8 cellular contexts compared by ENCODE assay signal in genomic region chr12:54294152-54294913, GRCh38. TPM values are rescaled to one million over a fixed set of nuclear protein-coding genes. Genes with fewer than 3 reads are reported as not detected.
DNase-seq lines count a peak whose midpoint lies in the region; ATAC-seq and TF ChIP-seq lines count a peak whose summit lies in the region.

No MANE protein-coding gene starts in this region.

- no peak for ATAC-seq in GM18517 (IDR thresholded peaks at IDR 0.05; ENCODE audit: unreplicated experiment)

- H3K9me3 ChIP-seq in MG63 (no peaks in the 10 kb centered on the region), suprapubic skin (no peaks in the 10 kb centered on the region)

- 80% methylated on average over 9 of the region's 9 CpGs for WGBS in suprapubic skin

- TF ChIP-seq POLR2A in suprapubic skin (IDR thresholded peaks at IDR 0.05), result no peak

- TF ChIP-seq EP300 in suprapubic skin (IDR thresholded peaks at IDR 0.05), result no peak

- TF ChIP-seq CTCF in 22Rv1 (IDR thresholded peaks at IDR 0.05), result peak; percentile 98
- peak; percentile 88 for TF ChIP-seq CTCF in GM12872 (IDR thresholded peaks at IDR 0.05; ENCODE audit: insufficient read depth, low read depth, low read length)
- peak; percentile 58 to 64 for TF ChIP-seq CTCF in suprapubic skin (IDR thresholded peaks at IDR 0.05)

- H3K4me3 ChIP-seq in MG63, result no peak overlapping the region
- no peak overlapping the region for H3K4me3 ChIP-seq in suprapubic skin

- H3K36me3 ChIP-seq in MG63, result no peaks in the 10 kb centered on the region
- H3K36me3 ChIP-seq in suprapubic skin, result no peaks in the 10 kb centered on the region

- H3K4me1 ChIP-seq in suprapubic skin, result no peaks in the 10 kb centered on the region

- H3K27ac ChIP-seq in 22Rv1 (no peak overlapping the region), suprapubic skin (no peak overlapping the region)

- peak; percentile 42 for DNase-seq in MG63
- peak; percentile 32 to 37 for DNase-seq in activated CD4-positive, alpha-beta T cell treated with anti-CD3 and anti-CD28 coated beads, Interleukin-2, amount 50 U/mL, for 24 hours (ENCODE audit: low read depth in 1 of 2, low spot score in 1 of 2)
- peak; percentile 25 for DNase-seq in effector CD8-positive, alpha-beta T cell (lab: John Stamatoyannopoulos, UW)
- DNase-seq in midbrain (lab: John Stamatoyannopoulos, UW), result peak; percentile 67
- DNase-seq in suprapubic skin (ENCODE audit: low spot score in 2 of 2), result no peak

- H3K27me3 ChIP-seq in MG63, result no peaks in the 10 kb centered on the region
- H3K27me3 ChIP-seq in suprapubic skin, result peaks cover 1% of the 10 kb centered on the region

RNA-seq across cellular contexts. Expression of gene NFE2, which starts 6.5 kb away (rescaled TPM):
- total RNA-seq in MG63 (2014; rRNA removed; shearing (Covaris generic); ENCODE audit: low replicate concordance), result 0.13 TPM in 1 of 2 replicates, not detected in the other
- 1 to 10 TPM; 1.4 to 8.6 (median 6.3) TPM for total RNA-seq in suprapubic skin

RNA-seq across cellular contexts. Expression of gene HNRNPA1, which starts 13.8 kb away (rescaled TPM):
- 84.7 and 146 TPM in 2 replicates for total RNA-seq in MG63 (2014; rRNA removed; shearing (Covaris generic); ENCODE audit: low replicate concordance)
- 100 to 1,000 TPM; 331 to 613 (median 394) TPM for total RNA-seq in suprapubic skin

RNA-seq across cellular contexts. Expression of gene CBX5, which starts 14.4 kb away (rescaled TPM):
- 20.5 and 26.6 TPM in 2 replicates for total RNA-seq in MG63 (2014; rRNA removed; shearing (Covaris generic); ENCODE audit: low replicate concordance)
- 10 to 100 TPM; 23.7 to 45.7 (median 33.6) TPM for total RNA-seq in suprapubic skin

RNA-seq across cellular contexts. Expression of gene COPZ1, which starts 30.6 kb away (rescaled TPM):
- 243 and 381 TPM in 2 replicates for total RNA-seq in MG63 (2014; rRNA removed; shearing (Covaris generic); ENCODE audit: low replicate concordance)
- total RNA-seq in suprapubic skin, result 10 to 100 TPM; 70.9 to 89.0 (median 77.6) TPM

Comparison
In these comparisons a context has a peak if more than half of its experiments do, and no peak if none do; other contexts are left out.
1. DNase-seq: peak in MG63 (single experiment), activated CD4-positive, alpha-beta T cell treated with anti-CD3 and anti-CD28 coated beads, Interleukin-2, amount 50 U/mL, for 24 hours (2 of 2), effector CD8-positive, alpha-beta T cell (single experiment) and midbrain (single experiment); none in suprapubic skin (0 of 2).
2. Peak in every context shown above with its lines, with median percentiles within 50 percentile points of each other: CTCF ChIP-seq.